In genomic region chr12:6734506-6735082, GRCh38 we compare ENCODE assay signal across 24 cellular contexts. TPM values are rescaled to one million over a fixed set of nuclear protein-coding genes. Genes with fewer than 3 reads are reported as not detected.
DNase-seq lines count a peak whose midpoint lies in the region; ATAC-seq, FAIRE-seq and TF ChIP-seq lines count a peak whose summit lies in the region.
"Had no signal": no experiment of that assay in that cellular context is flagged by ENCODE, and none has a peak within 500 bp of the region (broad histone marks: within the 10 kb centered on the region; RNA-seq: fewer than 3 reads in every experiment).

No MANE protein-coding gene starts in this region.

- peaks cover 40% of the 10 kb centered on the region for H3K36me3 Mint-ChIP-seq in activated T-cell treated with anti-CD3 and anti-CD28 coated beads, Interleukin-2, amount 50 U/mL, for 24 hours (ENCODE audit: low read depth)
- peaks cover 19% of the 10 kb centered on the region for H3K36me3 Mint-ChIP-seq in activated T-cell treated with anti-CD3 and anti-CD28 coated beads, Interleukin-2, amount 50 U/mL, for 4 hours (ENCODE audit: insufficient read depth)
- H3K36me3 Mint-ChIP-seq in osteocyte (ENCODE audit: unreplicated experiment), result peaks cover 20% of the 10 kb centered on the region

- no peaks in the 10 kb centered on the region for H3K9me3 ChIP-seq in gastroesophageal sphincter
- no peaks in the 10 kb centered on the region for H3K9me3 ChIP-seq in BE2C
- H3K9me3 ChIP-seq: BLaER1 had no signal

- ATAC-seq in activated T-cell treated with anti-CD3 and anti-CD28 coated beads, Interleukin-2, amount 50 U/mL, for 4 hours, result no peak
- ATAC-seq in gastroesophageal sphincter, result no peak
- ATAC-seq in HG03442 (IDR thresholded peaks at IDR 0.05; ENCODE audit: unreplicated experiment), result no peak

- H3K4me3 ChIP-seq in gastroesophageal sphincter (no peak overlapping the region), BE2C (ENCODE audit: low read depth, low read length) (no peak overlapping the region)
- H3K4me3 ChIP-seq: BLaER1, GM12878, GM23338 had no signal

- no peak for DNase-seq in activated T-cell treated with anti-CD3 and anti-CD28 coated beads, Interleukin-2, amount 50 U/mL, for 24 hours
- no peak for DNase-seq in activated T-cell treated with anti-CD3 and anti-CD28 coated beads, Interleukin-2, amount 50 U/mL, for 4 hours
- peak; percentile 76 for DNase-seq in cerebellum (ENCODE audit: low spot score)
- DNase-seq in osteocyte (ENCODE audit: extremely low spot score, unreplicated experiment), result no peak
- DNase-seq in urothelium cell line (ENCODE audit: low spot score), result no peak
- DNase-seq in BE2C, result no peak
- DNase-seq: CD8-positive, alpha-beta memory T cell; DMS79 treated with DMSO at 0.1 percent for 48 hours; GDM1; NCI-H1436; NCI-H2029; NCI-H2171 treated with DMSO at 0.1 percent for 48 hours; NCI-H446 treated with DMSO at 0.1 percent for 48 hours; NK-92 treated with Interleukin-12 subunit alpha and Interleukin-12 subunit beta, amount 100 ng/mL, for 24 hours; OCI-M1 had no signal

- TF ChIP-seq CTCF in osteocyte (IDR thresholded peaks at IDR 0.05) (no peak), gastroesophageal sphincter (IDR thresholded peaks at IDR 0.05) (no peak), BE2C (IDR thresholded peaks at IDR 0.05; ENCODE audit: low read depth, low read length) (no peak)

- H3K4me1 Mint-ChIP-seq in activated T-cell treated with anti-CD3 and anti-CD28 coated beads, Interleukin-2, amount 50 U/mL, for 24 hours (ENCODE audit: low read depth), result peaks cover 4% of the 10 kb centered on the region
- peaks cover 3% of the 10 kb centered on the region for H3K4me1 Mint-ChIP-seq in activated T-cell treated with anti-CD3 and anti-CD28 coated beads, Interleukin-2, amount 50 U/mL, for 4 hours (ENCODE audit: low read depth)
- peaks cover 13% of the 10 kb centered on the region for H3K4me1 Mint-ChIP-seq in osteocyte (ENCODE audit: unreplicated experiment)

- no peak overlapping the region for H3K4me3 Mint-ChIP-seq in activated T-cell treated with anti-CD3 and anti-CD28 coated beads, Interleukin-2, amount 50 U/mL, for 24 hours
- no peak overlapping the region for H3K4me3 Mint-ChIP-seq in activated T-cell treated with anti-CD3 and anti-CD28 coated beads, Interleukin-2, amount 50 U/mL, for 4 hours
- H3K4me3 Mint-ChIP-seq in osteocyte (ENCODE audit: unreplicated experiment), result no peak overlapping the region
- H3K4me3 Mint-ChIP-seq: CD8-positive, alpha-beta memory T cell; GM23338 had no signal

- peak; percentile 66 for FAIRE-seq in urothelium cell line (lab: Jason Lieb, UNC)
- FAIRE-seq: GM12878, GM18507 had no signal

- no peaks in the 10 kb centered on the region for H3K9me3 Mint-ChIP-seq in activated T-cell treated with anti-CD3 and anti-CD28 coated beads, Interleukin-2, amount 50 U/mL, for 24 hours
- no peaks in the 10 kb centered on the region for H3K9me3 Mint-ChIP-seq in activated T-cell treated with anti-CD3 and anti-CD28 coated beads, Interleukin-2, amount 50 U/mL, for 4 hours
- no peaks in the 10 kb centered on the region for H3K9me3 Mint-ChIP-seq in osteocyte (ENCODE audit: unreplicated experiment)
- H3K9me3 Mint-ChIP-seq: CD8-positive, alpha-beta memory T cell; GM23338 had no signal

- TF ChIP-seq EP300 in gastroesophageal sphincter (IDR thresholded peaks at IDR 0.05), result no peak

- TF ChIP-seq POLR2A in gastroesophageal sphincter (IDR thresholded peaks at IDR 0.05), result no peak

- peak overlapping the region; percentile 12 for H3K27ac Mint-ChIP-seq in activated T-cell treated with anti-CD3 and anti-CD28 coated beads, Interleukin-2, amount 50 U/mL, for 24 hours
- H3K27ac Mint-ChIP-seq in osteocyte (ENCODE audit: unreplicated experiment), result peak overlapping the region; percentile 84
- H3K27ac Mint-ChIP-seq: GM23338 had no signal

- H3K27me3 ChIP-seq in gastroesophageal sphincter (no peaks in the 10 kb centered on the region), BE2C (no peaks in the 10 kb centered on the region)
- H3K27me3 ChIP-seq: BLaER1 had no signal

- peak overlapping the region in 2 of 4 donors; percentile 41 to 48 for H3K27ac ChIP-seq in gastroesophageal sphincter
- H3K27ac ChIP-seq: BLaER1, KMS-11 had no signal

- H3K4me1 ChIP-seq in gastroesophageal sphincter (peaks cover 0 to 12% (median 0%) of the 10 kb centered on the region in 3 donors), BE2C (peaks cover 3% of the 10 kb centered on the region)

- H3K36me3 ChIP-seq in gastroesophageal sphincter, result peaks cover 0 to 51% of the 10 kb centered on the region in 2 donors
- peaks cover 17% of the 10 kb centered on the region for H3K36me3 ChIP-seq in BE2C

- no peaks in the 10 kb centered on the region for H3K27me3 Mint-ChIP-seq in activated T-cell treated with anti-CD3 and anti-CD28 coated beads, Interleukin-2, amount 50 U/mL, for 24 hours
- H3K27me3 Mint-ChIP-seq in activated T-cell treated with anti-CD3 and anti-CD28 coated beads, Interleukin-2, amount 50 U/mL, for 4 hours (ENCODE audit: low read depth), result no peaks in the 10 kb centered on the region
- H3K27me3 Mint-ChIP-seq in osteocyte (ENCODE audit: unreplicated experiment), result no peaks in the 10 kb centered on the region
- H3K27me3 Mint-ChIP-seq: CD8-positive, alpha-beta memory T cell had no signal

- 52 to 80% methylated on average over 1 to 6 of the region's 8 CpGs for WGBS in gastroesophageal sphincter (ENCODE audit: low coverage in 1 of 2), 2 donors

RNA-seq across cellular contexts. Expression of gene COPS7A, which starts 10.7 kb away (rescaled TPM):
- total RNA-seq in activated T-cell treated with anti-CD3 and anti-CD28 coated beads, Interleukin-2, amount 50 U/mL, for 4 hours, result 10 to 100 TPM; 46.5 to 54.4 (median 48.1) TPM
- 22.6 TPM for total RNA-seq in cerebellum
- total RNA-seq in osteocyte, result 61.4 and 73.0 TPM in 2 replicates
- 10 to 100 TPM; 54.4 to 69.5 (median 55.4) TPM for total RNA-seq in gastroesophageal sphincter
- 335 TPM for polyA plus RNA-seq in BE2C (2012; ENCODE audit: insufficient read depth, insufficient read length, low read depth)

RNA-seq across cellular contexts. Expression of gene MLF2, which starts 18.3 kb away (rescaled TPM):
- 100 to 1,000 TPM; 185 to 199 (median 189) TPM for total RNA-seq in activated T-cell treated with anti-CD3 and anti-CD28 coated beads, Interleukin-2, amount 50 U/mL, for 4 hours
- total RNA-seq in cerebellum (60.3 TPM), osteocyte (141 and 162 TPM in 2 replicates), gastroesophageal sphincter (100 to 1,000 TPM; 140 to 290 (median 216) TPM)
- polyA plus RNA-seq in BE2C (2012; ENCODE audit: insufficient read depth, insufficient read length, low read depth), result 486 TPM

RNA-seq across cellular contexts. Expression of gene PTMS, which starts 31.6 kb away (rescaled TPM):
- 10 to 100 TPM; 26.3 to 32.6 (median 29.4) TPM for total RNA-seq in activated T-cell treated with anti-CD3 and anti-CD28 coated beads, Interleukin-2, amount 50 U/mL, for 4 hours
- total RNA-seq in cerebellum (59.2 TPM), osteocyte (501 and 554 TPM in 2 replicates), gastroesophageal sphincter (100 to 1,000 TPM; 259 to 516 (median 325) TPM)
- 888 TPM for polyA plus RNA-seq in BE2C (2012; ENCODE audit: insufficient read depth, insufficient read length, low read depth)

RNA-seq across cellular contexts. Expression of gene PIANP, which starts 34.0 kb away (rescaled TPM):
- total RNA-seq in activated T-cell treated with anti-CD3 and anti-CD28 coated beads, Interleukin-2, amount 50 U/mL, for 4 hours, result under 1 TPM; 0.20 to 0.57 (median 0.40) TPM
- 1.7 TPM for total RNA-seq in cerebellum
- 3.9 and 5.2 TPM in 2 replicates for total RNA-seq in osteocyte
- 1 to 10 TPM in 1 of 4 donors, under 1 TPM in 3; 0.46 to 1.2 (median 0.73) TPM for total RNA-seq in gastroesophageal sphincter
- polyA plus RNA-seq in BE2C (2012; ENCODE audit: insufficient read depth, insufficient read length, low read depth), result 19.7 TPM

RNA-seq across cellular contexts. Expression of gene LAG3, which starts 37.7 kb away (rescaled TPM):
- 100 to 1,000 TPM in 1 of 3 donors, 10 to 100 TPM in 2; 71.1 to 125 (median 86.4) TPM for total RNA-seq in activated T-cell treated with anti-CD3 and anti-CD28 coated beads, Interleukin-2, amount 50 U/mL, for 4 hours
- total RNA-seq in cerebellum (0.36 TPM), osteocyte (1.1 and 2.5 TPM in 2 replicates), gastroesophageal sphincter (1 to 10 TPM in 3 of 4 donors, under 1 TPM in 1; 0.30 to 3.0 (median 1.9) TPM)
- 2.0 TPM for polyA plus RNA-seq in BE2C (2012; ENCODE audit: insufficient read depth, insufficient read length, low read depth)
- total RNA-seq: A172, M059J had no signal
